Comparison of ENCODE assay signal across 25 cellular contexts in the genomic region with DNA sequence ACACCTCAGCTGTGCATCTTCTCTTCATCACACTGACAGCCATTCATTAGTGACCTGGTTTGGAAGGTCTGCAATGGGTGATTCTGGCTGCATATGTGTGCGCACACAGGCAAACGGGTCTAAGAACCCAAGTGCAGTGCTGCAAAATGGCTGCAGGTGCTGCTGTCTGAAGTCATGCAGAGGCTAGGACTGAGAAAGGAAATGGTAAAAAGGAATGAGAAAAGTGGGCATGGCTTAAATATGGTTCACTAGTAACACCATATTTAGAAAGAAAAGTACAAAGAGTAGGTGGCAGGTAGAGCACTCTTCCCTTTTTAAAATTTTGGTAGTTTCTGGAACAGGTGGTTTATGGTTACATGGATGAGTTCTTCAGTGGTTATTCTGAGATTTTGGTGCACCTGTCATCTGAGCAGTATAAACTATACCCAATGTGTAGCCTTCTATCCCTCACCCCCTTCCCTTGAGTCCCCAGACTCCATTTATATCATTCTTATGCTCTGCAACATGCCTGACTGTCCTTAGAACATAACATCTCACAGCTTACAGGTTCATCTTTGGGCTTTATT.
DNase-seq lines count a peak whose midpoint lies in the region; ATAC-seq, FAIRE-seq and TF ChIP-seq lines count a peak whose summit lies in the region.
"Had no signal": no experiment of that assay in that cellular context is flagged by ENCODE, and none has a peak within 500 bp of the region (broad histone marks: within the 10 kb centered on the region; RNA-seq: fewer than 3 reads in every experiment).

No MANE protein-coding gene starts in this region.

- H3K4me3 ChIP-seq in GM12864 (ENCODE audit: low read depth, low read length) (no peak overlapping the region), thyroid gland (replicated peaks in 1 of 3) (no peak overlapping the region)
- H3K4me3 ChIP-seq: gastroesophageal sphincter, PC-9, SJCRH30 had no signal

- no peaks in the 10 kb centered on the region for H3K36me3 Mint-ChIP-seq in activated naive CD4-positive, alpha-beta T cell treated with anti-CD3 and anti-CD28 coated beads, Interleukin-2, amount 10 ng/mL, durations not matched to agents 7 days and 5 days

- CTCF ChIA-PET in activated naive CD4-positive, alpha-beta T cell treated with anti-CD3 and anti-CD28 coated beads, Interleukin-2, amount 10 ng/mL, durations not matched to agents 7 days and 5 days (lab: Charles Lee) = interaction anchor here (7.6 kb wide), 1 partner anchor 124 kb away, joined by 79 read pairs; no protein-coding TSS in a partner anchor

- H3K9me3 ChIP-seq in thyroid gland = no peaks in the 10 kb centered on the region
- H3K9me3 ChIP-seq: gastroesophageal sphincter, SJCRH30 had no signal

- ATAC-seq in GM19043 (IDR thresholded peaks at IDR 0.05; ENCODE audit: low read depth, unreplicated experiment) (peak; percentile 41), HG02610 (IDR thresholded peaks at IDR 0.05; ENCODE audit: unreplicated experiment) (peak; percentile 41), HG03469 (IDR thresholded peaks at IDR 0.05; ENCODE audit: unreplicated experiment) (peak; percentile 45)
- ATAC-seq: gastroesophageal sphincter had no signal

- intact Hi-C loops in thyroid gland (cut with DNase I) = no loop called here

- no peak overlapping the region for H3K4me3 Mint-ChIP-seq in activated naive CD4-positive, alpha-beta T cell treated with anti-CD3 and anti-CD28 coated beads, Interleukin-2, amount 10 ng/mL, durations not matched to agents 7 days and 5 days
- H3K4me3 Mint-ChIP-seq: H9; nephron; stimulated activated naive CD8-positive, alpha-beta T cell treated with anti-CD3 and anti-CD28 coated beads, Interleukin-15, Interleukin-2, amounts not matched to agents 100 ng/mL and 50 ng/mL, for 24 hours; T-helper 1 cell treated with Interleukin-12 subunit alpha and Interleukin-12 subunit beta and Interleukin-4 antibody, amounts not matched to agents 30 μg/mL and 1 μg/mL, for 36 hours had no signal

- H3K4me1 Mint-ChIP-seq in activated naive CD4-positive, alpha-beta T cell treated with anti-CD3 and anti-CD28 coated beads, Interleukin-2, amount 10 ng/mL, durations not matched to agents 7 days and 5 days = peaks cover 5% of the 10 kb centered on the region
- H3K4me1 Mint-ChIP-seq: nephron had no signal

- H3K27ac Mint-ChIP-seq in activated naive CD4-positive, alpha-beta T cell treated with anti-CD3 and anti-CD28 coated beads, Interleukin-2, amount 10 ng/mL, durations not matched to agents 7 days and 5 days = no peak overlapping the region
- H3K27ac Mint-ChIP-seq: H9; nephron; stimulated activated naive CD8-positive, alpha-beta T cell treated with anti-CD3 and anti-CD28 coated beads, Interleukin-15, Interleukin-2, amounts not matched to agents 100 ng/mL and 50 ng/mL, for 24 hours; T-helper 1 cell treated with Interleukin-12 subunit alpha and Interleukin-12 subunit beta and Interleukin-4 antibody, amounts not matched to agents 30 μg/mL and 1 μg/mL, for 36 hours had no signal

- H3K4me1 ChIP-seq in thyroid gland = no peaks in the 10 kb centered on the region
- H3K4me1 ChIP-seq: gastroesophageal sphincter, SJCRH30 had no signal

- H3K9me3 Mint-ChIP-seq in activated naive CD4-positive, alpha-beta T cell treated with anti-CD3 and anti-CD28 coated beads, Interleukin-2, amount 10 ng/mL, durations not matched to agents 7 days and 5 days = no peaks in the 10 kb centered on the region
- H3K9me3 Mint-ChIP-seq: H9; nephron; stimulated activated naive CD8-positive, alpha-beta T cell treated with anti-CD3 and anti-CD28 coated beads, Interleukin-15, Interleukin-2, amounts not matched to agents 100 ng/mL and 50 ng/mL, for 24 hours; T-helper 1 cell treated with Interleukin-12 subunit alpha and Interleukin-12 subunit beta and Interleukin-4 antibody, amounts not matched to agents 30 μg/mL and 1 μg/mL, for 36 hours had no signal

- WGBS in thyroid gland, 2 donors = 90 to 94% methylated on average over 2 of the region's 2 CpGs

- peaks cover 5% of the 10 kb centered on the region for H3K27me3 Mint-ChIP-seq in activated naive CD4-positive, alpha-beta T cell treated with anti-CD3 and anti-CD28 coated beads, Interleukin-2, amount 10 ng/mL, durations not matched to agents 7 days and 5 days

- TF ChIP-seq CTCF in GM12864 (IDR thresholded peaks at IDR 0.05; ENCODE audit: low read depth, low read length, missing control alignments) (no peak), thyroid gland (IDR thresholded peaks at IDR 0.05) (no peak)

- H3K27ac ChIP-seq in thyroid gland = no peak overlapping the region
- H3K27ac ChIP-seq: 22Rv1, gastroesophageal sphincter, PC-9, SJCRH30 had no signal

- no peaks in the 10 kb centered on the region for H3K27me3 ChIP-seq in thyroid gland
- H3K27me3 ChIP-seq: SJCRH30 had no signal

- FAIRE-seq in urothelium cell line (lab: Jason Lieb, UNC) = no peak

- no peak for TF ChIP-seq POLR2A in thyroid gland (IDR thresholded peaks at IDR 0.05)

- H3K36me3 ChIP-seq in thyroid gland = no peaks in the 10 kb centered on the region
- H3K36me3 ChIP-seq: gastroesophageal sphincter, SJCRH30 had no signal

- DNase-seq in GM12864 (ENCODE audit: low read depth) (peak; percentile 18), thyroid gland (no peak), urothelium cell line (ENCODE audit: low spot score) (no peak)
- DNase-seq in activated naive CD4-positive, alpha-beta T cell treated with anti-CD3 and anti-CD28 coated beads, Interleukin-2, amount 10 ng/mL, durations not matched to agents 7 days and 5 days = no peak
- no peak for DNase-seq in activated CD8-positive, alpha-beta memory T cell treated with anti-CD3 and anti-CD28 coated beads, Interleukin-2, amount 50 U/mL, for 4 hours
- DNase-seq: activated CD4-positive, alpha-beta T cell treated with anti-CD3 and anti-CD28 coated beads, Interleukin-2, amount 50 U/mL, for 4 hours; activated gamma-delta T cell treated with Interleukin-2 at 50 U/mL for 16 hours; activated T-cell treated with anti-CD3 and anti-CD28 coated beads for 4 hours; amniotic stem cell; DND-41; H9; NCI-H1417; NCI-H526; PC-9; SJCRH30; stimulated activated CD4-positive, alpha-beta T cell treated with anti-CD3 and anti-CD28 coated beads, Interleukin-2, amount 100 ng/mL, for 24 hours; trophoblast cell had no signal
